ENCODE assay signal across 14 cellular contexts in the genomic region with DNA sequence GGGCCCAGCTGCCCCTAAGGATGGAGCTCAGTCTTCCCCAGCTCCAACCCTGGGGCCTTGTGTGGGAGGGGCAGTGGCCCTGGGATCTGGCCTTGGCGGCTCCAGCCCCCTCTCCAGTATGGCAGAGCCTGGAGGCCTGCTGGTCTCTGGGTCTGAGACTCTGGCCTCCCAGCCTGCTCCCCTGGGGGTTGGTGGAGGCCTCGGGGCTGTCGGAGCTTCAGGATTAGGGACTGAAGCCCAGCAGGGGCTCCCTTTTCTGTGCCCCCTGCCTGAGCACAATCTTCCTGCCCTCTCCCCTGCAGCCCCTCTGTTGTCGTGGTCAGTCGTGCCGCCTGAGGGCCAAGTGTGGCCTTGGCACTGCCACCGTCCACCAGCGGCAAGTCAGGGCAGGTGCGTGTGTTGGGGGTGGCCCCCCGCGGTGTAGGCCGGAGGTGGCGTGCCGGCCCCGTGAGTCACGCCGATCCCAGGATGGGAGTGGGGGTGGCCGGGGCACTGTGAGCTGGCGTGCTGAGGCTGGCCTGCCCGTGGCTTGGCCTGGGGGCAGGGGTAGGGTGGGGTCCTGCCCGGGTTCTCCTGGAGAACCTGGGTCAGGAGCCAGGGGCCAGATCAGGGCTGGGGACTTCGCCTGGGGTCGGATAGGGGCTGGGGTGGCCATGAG. TPM values are rescaled to one million over a fixed set of nuclear protein-coding genes. Genes with fewer than 3 reads are reported as not detected.
DNase-seq lines count a peak whose midpoint lies in the region; ATAC-seq, FAIRE-seq and TF ChIP-seq lines count a peak whose summit lies in the region.
"Had no signal": no experiment of that assay in that cellular context is flagged by ENCODE, and none has a peak within 500 bp of the region (broad histone marks: within the 10 kb centered on the region; RNA-seq: fewer than 3 reads in every experiment).

No MANE protein-coding gene starts in this region.

- no peak overlapping the region for H3K4me3 ChIP-seq in BLaER1
- peak overlapping the region; percentile 36; the same call in 1 of the 2 replicates for H3K4me3 ChIP-seq in PC-9
- no peak overlapping the region for H3K4me3 ChIP-seq in H1 (ENCODE audit: extremely low read depth in 1 of 4, insufficient read depth in 2 of 4, low read depth in 3 of 4, low read length in 4 of 4)
- H3K4me3 ChIP-seq in psoas muscle: peak overlapping the region; percentile 49
- H3K4me3 ChIP-seq: SJCRH30 had no signal

- H3K18ac ChIP-seq in H1 (ENCODE audit: extremely low read depth, low read length): no peak overlapping the region; the same call in 1 of the 2 replicates

- H2AK5ac ChIP-seq in H1 (ENCODE audit: low read depth, low read length): no peak overlapping the region

- no peak overlapping the region for H4K8ac ChIP-seq in H1 (ENCODE audit: extremely low read depth, insufficient read depth, low read length)

- intact Hi-C loops in PC-9 (cut with micrococcal nuclease; ENCODE audit: unreplicated experiment) (loop anchor here (1.0 to 2.0 kb wide), 5 partner anchors 24 to 63 kb away; no protein-coding TSS in a partner anchor), psoas muscle (cut with DNase I) (loop anchor here (2.0 to 5.0 kb wide), 2 partner anchors 29 to 32 kb away; no protein-coding TSS in a partner anchor)

- no TSS peak for BruUV-seq in PC-9 (replicated peaks; lab: Mats Ljungman, UMichigan)

- DNase-seq in PC-9 (peak; percentile 87 to 98), H1 (ENCODE audit: low read depth in 1 of 2, low spot score in 2 of 2) (no peak), psoas muscle (peak; percentile 70 to 75), NCI-H2171 treated with DMSO at 0.1 percent for 48 hours (lab: John Stamatoyannopoulos, UW) (no peak), OCI-M1 (lab: John Stamatoyannopoulos, UW) (no peak), NCI-H146 treated with DMSO at 0.1 percent for 48 hours (lab: John Stamatoyannopoulos, UW; ENCODE audit: unreplicated experiment) (no peak)
- no peak for DNase-seq in activated T-cell treated with anti-CD3 and anti-CD28 coated beads, Interleukin-2, amount 50 U/mL, for 24 hours
- DNase-seq: cerebellar nuclear complex, H9, head of caudate nucleus had no signal

- peak overlapping the region; percentile 35; the same call in 1 of the 2 replicates for H2BK5ac ChIP-seq in H1 (ENCODE audit: low read depth, low read length)

- CTCF ChIA-PET in PC-9 (lab: Charles Lee) (interaction anchor here (0.6 to 0.8 kb wide), 2 partner anchors 24 to 265 kb away, joined by 3 to 4 read pairs; no protein-coding TSS in a partner anchor), H1 (lab: Charles Lee; ENCODE audit: partially characterized antibody) (interaction anchor here (1.0 to 2.8 kb wide), 4 partner anchors 12 to 63 kb away, joined by 6 to 8 read pairs (median 6); no protein-coding TSS in a partner anchor)

- no peaks in the 10 kb centered on the region for H3K36me3 ChIP-seq in BLaER1
- H3K36me3 ChIP-seq in PC-9 (ENCODE audit: low read depth): no peaks in the 10 kb centered on the region
- no peaks in the 10 kb centered on the region for H3K36me3 ChIP-seq in H1 (ENCODE audit: control insufficient read depth in 2 of 4, insufficient read depth in 4 of 4, low read length in 3 of 4)
- H3K36me3 ChIP-seq in psoas muscle (ENCODE audit: insufficient read depth in 1 of 2, low read depth in 1 of 2): no peaks in the 10 kb centered on the region
- H3K36me3 ChIP-seq: SJCRH30 had no signal

- FAIRE-seq in H1 (lab: Jason Lieb, UNC): no peak

- no peak overlapping the region for H2AFZ ChIP-seq in PC-9
- H2AFZ ChIP-seq in H1 (ENCODE audit: low read length): no peak overlapping the region

- no peak overlapping the region for H4K5ac ChIP-seq in H1 (ENCODE audit: insufficient read length, low read depth, low read length)

- H3K56ac ChIP-seq in H1 (replicated peaks; ENCODE audit: insufficient read length, low read depth, low read length): no peak overlapping the region

- H3K4me1 ChIP-seq in BLaER1 (peaks cover 98% of the 10 kb centered on the region), PC-9 (replicated peaks; ENCODE audit: insufficient read depth) (peaks cover 97% of the 10 kb centered on the region), H1 (replicated peaks in 1 of 4; ENCODE audit: control insufficient read depth in 3 of 4, insufficient read depth in 4 of 4, low read length in 3 of 4) (peaks cover 0 to 17% (median 9%) of the 10 kb centered on the region in 4 experiments; a peak in 6 of 7 replicates), psoas muscle (peaks cover 100% of the 10 kb centered on the region)

- no peak overlapping the region for H2BK120ac ChIP-seq in H1 (replicated peaks; ENCODE audit: low read depth, low read length)

- no peaks in the 10 kb centered on the region for H3K9me3 Mint-ChIP-seq in activated T-cell treated with anti-CD3 and anti-CD28 coated beads, Interleukin-2, amount 50 U/mL, for 24 hours
- H3K9me3 Mint-ChIP-seq: activated T-helper 17 cell treated with anti-CD3 and anti-CD28 coated beads, Interleukin-2, amount 50 U/mL, for 72 hours; H9 had no signal

- H3K9me3 ChIP-seq in BLaER1: no peaks in the 10 kb centered on the region
- H3K9me3 ChIP-seq in PC-9 (ENCODE audit: insufficient read depth, low read depth): no peaks in the 10 kb centered on the region
- H3K9me3 ChIP-seq in H1 (ENCODE audit: insufficient read depth in 2 of 2, low read depth in 1 of 2, low read length in 1 of 2): no peaks in the 10 kb centered on the region
- H3K9me3 ChIP-seq in psoas muscle: no peaks in the 10 kb centered on the region
- H3K9me3 ChIP-seq: SJCRH30 had no signal

- no peaks in the 10 kb centered on the region for H3K23me2 ChIP-seq in H1 (ENCODE audit: low read depth, low read length)

- no peak overlapping the region for H3K9ac ChIP-seq in BLaER1
- H3K9ac ChIP-seq in H1 (replicated peaks in 1 of 4; ENCODE audit: extremely low read depth in 1 of 4, low read depth in 3 of 4, low read length in 3 of 4): no peak overlapping the region

- H3K27me3 Mint-ChIP-seq in activated T-cell treated with anti-CD3 and anti-CD28 coated beads, Interleukin-2, amount 50 U/mL, for 24 hours: peaks cover 6% of the 10 kb centered on the region
- H3K27me3 Mint-ChIP-seq: activated T-helper 17 cell treated with anti-CD3 and anti-CD28 coated beads, Interleukin-2, amount 50 U/mL, for 72 hours had no signal

- no peak for TF ChIP-seq EP300 in H1 (IDR thresholded peaks at IDR 0.05; ENCODE audit: borderline replicate concordance in 1 of 2, low read depth in 2 of 2, low read length in 2 of 2)

- peaks cover 38% of the 10 kb centered on the region for H3F3A ChIP-seq in PC-9 (ENCODE audit: insufficient read depth, low read depth)

- no peak for TF ChIP-seq RAD21 in H1 (IDR thresholded peaks at IDR 0.05 in 1 of 2, conservative IDR thresholded peaks at IDR 0.05 in 1 of 2; ENCODE audit: low read depth in 2 of 2, low read length in 2 of 2)

- no peak overlapping the region for H2BK20ac ChIP-seq in H1 (ENCODE audit: low read length)

- H3K36me3 Mint-ChIP-seq in activated T-cell treated with anti-CD3 and anti-CD28 coated beads, Interleukin-2, amount 50 U/mL, for 24 hours (ENCODE audit: low read depth): no peaks in the 10 kb centered on the region

- H3K79me1 ChIP-seq in H1 (ENCODE audit: low read depth, low read length): peaks cover 27% of the 10 kb centered on the region

- H2BK15ac ChIP-seq in H1 (ENCODE audit: low read length): no peak overlapping the region

- TF ChIP-seq POLR2A in H1 (IDR thresholded peaks at IDR 0.05; ENCODE audit: control extremely low read depth in 1 of 2, low read depth in 2 of 2, low read length in 2 of 2): no peak

- H3K14ac ChIP-seq in H1 (ENCODE audit: insufficient read length): no peak overlapping the region

- WGBS in H1 (ENCODE audit: extremely low coverage in 1 of 2, insufficient coverage in 1 of 2, insufficient read length in 1 of 2, insufficient replicate concordance in 2 of 2, low coverage in 1 of 2, low lambda C conversion rate in 2 of 2, missing lambda C conversion rate in 1 of 2), 2 experiments: 78% methylated on average over 14 of the region's 23 CpGs; no CpG with 5 or more reads in 1 of the 2 experiments
- WGBS in psoas muscle, 3 donors: 63 to 82% (median 72%) methylated on average over 15 to 23 of the region's 23 CpGs

- H2BK12ac ChIP-seq in H1 (ENCODE audit: low read depth, low read length): no peak overlapping the region

- no peak overlapping the region for H3K27ac Mint-ChIP-seq in activated T-cell treated with anti-CD3 and anti-CD28 coated beads, Interleukin-2, amount 50 U/mL, for 24 hours
- H3K27ac Mint-ChIP-seq: activated T-helper 17 cell treated with anti-CD3 and anti-CD28 coated beads, Interleukin-2, amount 50 U/mL, for 72 hours had no signal

- TF ChIP-seq CTCF in PC-9 (conservative IDR thresholded peaks at IDR 0.05) (no peak; the same call in 1 of the 2 replicates), H1 (IDR thresholded peaks at IDR 0.05; ENCODE audit: control extremely low read depth in 1 of 3, insufficient read depth in 1 of 3, low read depth in 1 of 3, low read length in 3 of 3) (no peak), psoas muscle (IDR thresholded peaks at IDR 0.05) (no peak)

- peak in 3 of 4 donors; percentile 10 to 27 (median 24) for ATAC-seq in psoas muscle
- ATAC-seq: activated CD4-positive, CD25-positive, alpha-beta regulatory T cell treated with anti-CD3 and anti-CD28 coated beads, Interleukin-2, amount 50 U/mL, for 24 hours; activated T-helper 17 cell treated with anti-CD3 and anti-CD28 coated beads, Interleukin-2, amount 50 U/mL, for 72 hours had no signal

- peaks cover 23% of the 10 kb centered on the region for H3K4me1 Mint-ChIP-seq in activated T-cell treated with anti-CD3 and anti-CD28 coated beads, Interleukin-2, amount 50 U/mL, for 24 hours (ENCODE audit: low read depth)

- H3K27ac ChIP-seq in BLaER1: no peak overlapping the region
- peak overlapping the region; percentile 94 for H3K27ac ChIP-seq in PC-9
- no peak overlapping the region for H3K27ac ChIP-seq in H1 (ENCODE audit: low read depth, low read length)
- H3K27ac ChIP-seq in psoas muscle: peak overlapping the region; percentile 92
- H3K27ac ChIP-seq: SJCRH30 had no signal

- POLR2A ChIA-PET in PC-9 (lab: Charles Lee; ENCODE audit: unreplicated experiment) (interaction anchor here (0.6 to 1.7 kb wide), 5 partner anchors 24 to 1672 kb away, joined by 3 to 19 read pairs (median 5); no protein-coding TSS in a partner anchor), H1 (lab: Charles Lee; ENCODE audit: partially characterized antibody) (interaction anchor here (0.9 to 1.4 kb wide), 2 partner anchors 9 to 57 kb away, joined by 3 read pairs; no protein-coding TSS in a partner anchor)

- no peak overlapping the region for H3K4me3 Mint-ChIP-seq in activated T-cell treated with anti-CD3 and anti-CD28 coated beads, Interleukin-2, amount 50 U/mL, for 24 hours
- H3K4me3 Mint-ChIP-seq: activated T-helper 17 cell treated with anti-CD3 and anti-CD28 coated beads, Interleukin-2, amount 50 U/mL, for 72 hours; H9 had no signal

- no peaks in the 10 kb centered on the region for H3K9me2 ChIP-seq in PC-9 (ENCODE audit: insufficient read depth)

- peak overlapping the region; percentile 89 for H3K4me2 ChIP-seq in BLaER1
- H3K4me2 ChIP-seq in PC-9: peak overlapping the region; percentile 87
- no peak overlapping the region for H3K4me2 ChIP-seq in H1 (ENCODE audit: insufficient read depth in 1 of 2, low read depth in 2 of 2, low read length in 2 of 2)

- no peak overlapping the region for H4K91ac ChIP-seq in H1 (replicated peaks; ENCODE audit: insufficient read length, low read length)

- H3K27me3 ChIP-seq in BLaER1 (no peaks in the 10 kb centered on the region), PC-9 (ENCODE audit: insufficient read depth, low read depth) (no peaks in the 10 kb centered on the region), H1 (replicated peaks in 1 of 4; ENCODE audit: control insufficient read depth in 3 of 4, extremely low read depth in 1 of 4, insufficient read depth in 3 of 4, low read length in 3 of 4) (no peaks in the 10 kb centered on the region), psoas muscle (ENCODE audit: insufficient read depth in 3 of 3, low read length in 2 of 3) (no peaks in the 10 kb centered on the region)
- H3K27me3 ChIP-seq: SJCRH30 had no signal

- H4K20me1 ChIP-seq in BLaER1: peaks cover 99% of the 10 kb centered on the region
- peaks cover 5% of the 10 kb centered on the region; the same call in 1 of the 2 replicates for H4K20me1 ChIP-seq in PC-9 (ENCODE audit: insufficient read depth)
- peaks cover 18 to 32% of the 10 kb centered on the region in 2 experiments for H4K20me1 ChIP-seq in H1 (replicated peaks in 1 of 2; ENCODE audit: control insufficient read depth in 1 of 2, insufficient read depth in 2 of 2, low read length in 2 of 2)

- H3K4ac ChIP-seq in H1 (replicated peaks; ENCODE audit: insufficient read length, low read depth, low read length): no peak overlapping the region

- no peak overlapping the region for H3K23ac ChIP-seq in H1 (ENCODE audit: insufficient read length)

- H3K79me2 ChIP-seq in PC-9 (ENCODE audit: low read depth) (peaks cover 89% of the 10 kb centered on the region), H1 (ENCODE audit: control insufficient read depth in 1 of 2, insufficient read depth in 2 of 2, low read length in 2 of 2) (peaks cover 0 to 34% of the 10 kb centered on the region in 2 experiments; a peak in 2 of 4 replicates)

RNA-seq across cellular contexts. Expression of a gene that starts 53.6 kb away (rescaled TPM):
- total RNA-seq in PC-9 (2021): 116 and 146 TPM in 2 replicates
- total RNA-seq in H1 (2021; fragmentation: NEBNext Ultra II Directional; extraction: Animal tissue kit (Norgen Biotek cat#: 25700)): 28.1 and 29.4 TPM in 2 replicates
- polyA plus RNA-seq in H1 (2011; rRNA removed): 9.8 and 21.0 TPM in 2 replicates
- polyA plus RNA-seq in H1 (2011; cell fraction: cytosol; rRNA removed): 14.3 TPM
- polyA plus RNA-seq in H1 (2011; cell fraction: nucleus; rRNA removed): 27.1 TPM
- 14.2 to 23.4 TPM (median 21.5 TPM) in 4 replicates for polyA plus RNA-seq in H1 (2012, experiment 1 of 2)
- polyA plus RNA-seq in H1 (2012, experiment 2 of 2): 17.1 TPM
- 14.4 TPM for polyA plus RNA-seq in H1 (2013, experiment 1 of 2)
- polyA plus RNA-seq in H1 (2013, experiment 2 of 2): 14.7 TPM
- polyA minus RNA-seq in H1 (2011; rRNA and poly(A)+ RNA removed): 9.7 and 12.2 TPM in 2 replicates
- 14.5 TPM for polyA minus RNA-seq in H1 (2011; cell fraction: cytosol; rRNA and poly(A)+ RNA removed)
- 13.4 TPM for polyA minus RNA-seq in H1 (2011; cell fraction: nucleus; rRNA and poly(A)+ RNA removed)
- total RNA-seq in psoas muscle: 100 to 1,000 TPM in 3 of 4 donors, 10 to 100 TPM in 1; 84.3 to 192 (median 147) TPM
- 100 to 1,000 TPM in 1 of 3 donors, 10 to 100 TPM in 2; 37.7 to 156 (median 76.4) TPM for polyA plus RNA-seq in psoas muscle

Comparison
In these comparisons a context has a peak if more than half of its experiments do, and no peak if none do; other contexts are left out.
1. H3K27ac ChIP-seq: peak in PC-9 (single experiment) and psoas muscle (single experiment); none in BLaER1 (single experiment) and H1 (single experiment).
2. H3K4me2 ChIP-seq: peak in BLaER1 (single experiment) and PC-9 (single experiment); none in H1 (0 of 2).
3. H3K4me3 ChIP-seq: peak in PC-9 (single experiment) and psoas muscle (single experiment); none in BLaER1 (single experiment) and H1 (0 of 4).
4. DNase-seq: peak in PC-9 (2 of 2) and psoas muscle (2 of 2); none in H1 (0 of 2), NCI-H2171 treated with DMSO at 0.1 percent for 48 hours (single experiment), activated T-cell treated with anti-CD3 and anti-CD28 coated beads, Interleukin-2, amount 50 U/mL, for 24 hours (single experiment), OCI-M1 (single experiment) and NCI-H146 treated with DMSO at 0.1 percent for 48 hours (single experiment).